8 cellular contexts compared by ENCODE assay signal in the genomic region with DNA sequence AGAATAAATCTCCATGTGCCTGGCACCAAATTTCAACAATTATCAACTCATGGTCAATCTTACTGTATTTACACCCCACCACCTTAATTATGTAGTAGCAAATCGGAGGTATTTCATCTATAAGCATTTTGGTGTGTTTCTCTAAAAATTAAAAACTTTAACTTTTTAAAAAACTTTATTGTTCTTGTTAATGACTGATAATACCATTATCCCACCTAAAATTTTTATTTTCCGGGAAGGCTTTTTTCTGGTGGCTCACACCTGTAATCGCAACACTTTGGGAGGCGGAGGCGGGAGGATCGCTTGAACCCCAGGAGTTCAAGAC. TPM values are rescaled to one million over a fixed set of nuclear protein-coding genes. Genes with fewer than 3 reads are reported as not detected.
DNase-seq lines count a peak whose midpoint lies in the region; ATAC-seq and TF ChIP-seq lines count a peak whose summit lies in the region.

No MANE protein-coding gene starts in this region.

- peak overlapping the region; percentile 80 for H3K4me3 ChIP-seq in A673 (ENCODE audit: low read depth, low read length, poor library complexity, severe bottlenecking)

- no peaks in the 10 kb centered on the region for H3K27me3 ChIP-seq in A673 (replicated peaks; ENCODE audit: insufficient read depth, low read depth, low read length, poor library complexity)

- peaks cover 23% of the 10 kb centered on the region for H3K4me1 Mint-ChIP-seq in activated naive CD8-positive, alpha-beta T cell treated with anti-CD3 and anti-CD28 coated beads for 36 hours
- peaks cover 5% of the 10 kb centered on the region for H3K4me1 Mint-ChIP-seq in memory B cell

- ATAC-seq in GM21786 (IDR thresholded peaks at IDR 0.05; ENCODE audit: unreplicated experiment) (peak; percentile 16), memory B cell (ENCODE audit: low read depth) (peak; percentile 2), GM21825 (IDR thresholded peaks at IDR 0.05; ENCODE audit: unreplicated experiment) (no peak), HG03108 (IDR thresholded peaks at IDR 0.05; ENCODE audit: unreplicated experiment) (no peak)

- H3K4me3 Mint-ChIP-seq in activated naive CD8-positive, alpha-beta T cell treated with anti-CD3 and anti-CD28 coated beads for 36 hours, result peak overlapping the region; percentile 90
- peak overlapping the region; percentile 95 for H3K4me3 Mint-ChIP-seq in memory B cell

- peaks cover 19% of the 10 kb centered on the region for H3K36me3 Mint-ChIP-seq in activated naive CD8-positive, alpha-beta T cell treated with anti-CD3 and anti-CD28 coated beads for 36 hours
- H3K36me3 Mint-ChIP-seq in memory B cell, result peaks cover 8% of the 10 kb centered on the region

- CTCF ChIA-PET in A673 (lab: Charles Lee), result no interaction called here

- DNase-seq in A673 (ENCODE audit: low spot score) (no peak), memory B cell (ENCODE audit: low spot score in 2 of 2) (no peak), HUDEP-2 (lab: John Stamatoyannopoulos, UW; ENCODE audit: unreplicated experiment in 76 of 76) (no peak), HuH-7 (ENCODE audit: low spot score) (no peak)
- DNase-seq in activated naive CD8-positive, alpha-beta T cell treated with anti-CD3 and anti-CD28 coated beads for 36 hours, result no peak

- H3K9me3 Mint-ChIP-seq in activated naive CD8-positive, alpha-beta T cell treated with anti-CD3 and anti-CD28 coated beads for 36 hours, result no peaks in the 10 kb centered on the region
- H3K9me3 Mint-ChIP-seq in memory B cell, result no peaks in the 10 kb centered on the region

- H3K36me3 ChIP-seq in A673 (ENCODE audit: insufficient read depth, low read length, poor library complexity, severe bottlenecking), result peaks cover 21% of the 10 kb centered on the region

- H3K9me3 ChIP-seq in A673 (ENCODE audit: low read depth, low read length, poor library complexity, severe bottlenecking), result no peaks in the 10 kb centered on the region

- BruUV-seq in A673 (replicated peaks; lab: Mats Ljungman, UMichigan), result no TSS peak

- POLR2A ChIA-PET in A673 (lab: Charles Lee; ENCODE audit: low non-redundant PET), result interaction anchor here (0.6 kb wide), 1 partner anchor 30 kb away, joined by 3 read pairs; no protein-coding TSS in a partner anchor

- peak overlapping the region; percentile 90 for H3K27ac Mint-ChIP-seq in activated naive CD8-positive, alpha-beta T cell treated with anti-CD3 and anti-CD28 coated beads for 36 hours
- peak overlapping the region; percentile 85 for H3K27ac Mint-ChIP-seq in memory B cell

- intact Hi-C loops in A673 (cut with micrococcal nuclease; ENCODE audit: unreplicated experiment), result no loop called here

- no peak for TF ChIP-seq CTCF in A673 (conservative IDR thresholded peaks at IDR 0.05; ENCODE audit: low read depth, low read length)

- peaks cover 6% of the 10 kb centered on the region for H3K4me1 ChIP-seq in A673 (ENCODE audit: insufficient read depth, low read length, poor library complexity, severe bottlenecking)

- peak overlapping the region; percentile 57 for H3K27ac ChIP-seq in A673 (ENCODE audit: low read depth, low read length, poor library complexity, severe bottlenecking)

- H3K27me3 Mint-ChIP-seq in activated naive CD8-positive, alpha-beta T cell treated with anti-CD3 and anti-CD28 coated beads for 36 hours, result no peaks in the 10 kb centered on the region
- H3K27me3 Mint-ChIP-seq in memory B cell, result no peaks in the 10 kb centered on the region

RNA-seq across cellular contexts. Expression of gene PDCD2L, which starts 0.5 kb away (rescaled TPM):
- total RNA-seq in A673 (2021), result 27.1 and 33.8 TPM in 2 replicates
- total RNA-seq in activated naive CD8-positive, alpha-beta T cell treated with anti-CD3 and anti-CD28 coated beads for 36 hours, result 10 to 100 TPM; 42.0 to 43.7 TPM

RNA-seq across cellular contexts. Expression of gene UBA2, which starts 24.4 kb away (rescaled TPM):
- total RNA-seq in A673 (2021), result 206 and 222 TPM in 2 replicates
- total RNA-seq in activated naive CD8-positive, alpha-beta T cell treated with anti-CD3 and anti-CD28 coated beads for 36 hours, result 100 to 1,000 TPM; 174 to 177 TPM

RNA-seq across cellular contexts. Expression of gene GPI, which starts 38.8 kb away (rescaled TPM):
- total RNA-seq in A673 (2021), result 439 and 447 TPM in 2 replicates
- 100 to 1,000 TPM; 698 to 708 TPM for total RNA-seq in activated naive CD8-positive, alpha-beta T cell treated with anti-CD3 and anti-CD28 coated beads for 36 hours

Comparison
In these comparisons a context has a peak if more than half of its experiments do, and no peak if none do; other contexts are left out.
1. ATAC-seq: peak in GM21786 (single experiment) and memory B cell (single experiment); none in GM21825 (single experiment) and HG03108 (single experiment).